Comparison of ENCODE assay signal across 8 cellular contexts in genomic region chr19:41706741-41707501, GRCh38. TPM values are rescaled to one million over a fixed set of nuclear protein-coding genes. Genes with fewer than 3 reads are reported as not detected.
DNase-seq lines count a peak whose midpoint lies in the region; ATAC-seq lines count a peak whose summit lies in the region.

No MANE protein-coding gene starts in this region.

- H3K27me3 Mint-ChIP-seq in CD4-positive, alpha-beta memory T cell: peaks cover 17 to 31% of the 10 kb centered on the region in 2 donors
- H3K27me3 Mint-ChIP-seq in stimulated activated naive CD8-positive, alpha-beta T cell treated with anti-CD3 and anti-CD28 coated beads, Interleukin-15, Interleukin-2, amounts not matched to agents 100 ng/mL and 50 ng/mL, for 24 hours: peaks cover 56% of the 10 kb centered on the region

- H3K4me3 Mint-ChIP-seq in CD4-positive, alpha-beta memory T cell: peak overlapping the region; percentile 63 to 85 (median 78)
- peak overlapping the region; percentile 65 for H3K4me3 Mint-ChIP-seq in stimulated activated naive CD8-positive, alpha-beta T cell treated with anti-CD3 and anti-CD28 coated beads, Interleukin-15, Interleukin-2, amounts not matched to agents 100 ng/mL and 50 ng/mL, for 24 hours

- no peaks in the 10 kb centered on the region for H3K9me3 ChIP-seq in CD4-positive, alpha-beta memory T cell (ENCODE audit: control insufficient read depth in 1 of 2, low read length in 2 of 2)

- no peaks in the 10 kb centered on the region for H3K4me1 ChIP-seq in CD4-positive, alpha-beta memory T cell (ENCODE audit: insufficient read depth, low read length)

- H3K4me1 Mint-ChIP-seq in CD4-positive, alpha-beta memory T cell: peaks cover 3 to 6% (median 6%) of the 10 kb centered on the region in 4 donors
- H3K4me1 Mint-ChIP-seq in stimulated activated naive CD8-positive, alpha-beta T cell treated with anti-CD3 and anti-CD28 coated beads, Interleukin-15, Interleukin-2, amounts not matched to agents 100 ng/mL and 50 ng/mL, for 24 hours (ENCODE audit: low read depth): no peaks in the 10 kb centered on the region

- intact Hi-C loops in CD4-positive, alpha-beta memory T cell (cut with micrococcal nuclease): loop anchor here (1.0 kb wide), 2 partner anchors 39 to 78 kb away; no protein-coding TSS in a partner anchor

- peaks cover 0 to 2% (median 0%) of the 10 kb centered on the region in 8 donors for H3K9me3 Mint-ChIP-seq in CD4-positive, alpha-beta memory T cell
- no peaks in the 10 kb centered on the region for H3K9me3 Mint-ChIP-seq in stimulated activated naive CD8-positive, alpha-beta T cell treated with anti-CD3 and anti-CD28 coated beads, Interleukin-15, Interleukin-2, amounts not matched to agents 100 ng/mL and 50 ng/mL, for 24 hours

- H3K27ac Mint-ChIP-seq in CD4-positive, alpha-beta memory T cell: no peak overlapping the region
- no peak overlapping the region for H3K27ac Mint-ChIP-seq in stimulated activated naive CD8-positive, alpha-beta T cell treated with anti-CD3 and anti-CD28 coated beads, Interleukin-15, Interleukin-2, amounts not matched to agents 100 ng/mL and 50 ng/mL, for 24 hours

- CTCF ChIA-PET in CD4-positive, alpha-beta memory T cell (lab: Charles Lee; ENCODE audit: partially characterized antibody): interaction anchor here (0.6 to 2.5 kb wide), 29 partner anchors 9 to 258 kb away, joined by 3 to 11 read pairs (median 4); partner anchors contain the start of gene CEACAM7

- H3K27ac ChIP-seq in CD4-positive, alpha-beta memory T cell (ENCODE audit: low read depth, low read length): no peak overlapping the region

- H3K36me3 ChIP-seq in CD4-positive, alpha-beta memory T cell (ENCODE audit: insufficient read depth, low read length): no peaks in the 10 kb centered on the region

- DNase-seq in CD4-positive, alpha-beta memory T cell: peak; percentile 68 to 80 (median 74)
- DNase-seq in NCI-H526 treated with DMSO at 0.1 percent for 48 hours (lab: John Stamatoyannopoulos, UW) (peak; percentile 44), mucosa of gallbladder (ENCODE audit: low spot score) (peak; percentile 41)
- peak; percentile 56 to 61 for DNase-seq in activated CD4-positive, alpha-beta T cell treated with anti-CD3 and anti-CD28 coated beads, Interleukin-2, amount 50 U/mL, for 4 hours
- peak; percentile 59 for DNase-seq in effector CD4-positive, alpha-beta T cell

- peak overlapping the region; percentile 29 to 45 for H3K4me3 ChIP-seq in CD4-positive, alpha-beta memory T cell (ENCODE audit: low read length in 2 of 2)

- H3K36me3 Mint-ChIP-seq in CD4-positive, alpha-beta memory T cell: no peaks in the 10 kb centered on the region
- no peaks in the 10 kb centered on the region for H3K36me3 Mint-ChIP-seq in stimulated activated naive CD8-positive, alpha-beta T cell treated with anti-CD3 and anti-CD28 coated beads, Interleukin-15, Interleukin-2, amounts not matched to agents 100 ng/mL and 50 ng/mL, for 24 hours (ENCODE audit: low read depth)

- H3K27me3 ChIP-seq in CD4-positive, alpha-beta memory T cell (ENCODE audit: insufficient read depth, low read length): peaks cover 5% of the 10 kb centered on the region

- ATAC-seq in HG02642 (IDR thresholded peaks at IDR 0.05; ENCODE audit: poor library complexity, unreplicated experiment): peak; percentile 62
- ATAC-seq in GM21423 (IDR thresholded peaks at IDR 0.05; ENCODE audit: unreplicated experiment): no peak

- POLR2A ChIA-PET in CD4-positive, alpha-beta memory T cell (lab: Charles Lee; ENCODE audit: partially characterized antibody): no interaction called here

RNA-seq across cellular contexts. Expression of gene CEACAM5, which starts 1.5 kb away (rescaled TPM):
- total RNA-seq in CD4-positive, alpha-beta memory T cell: not detected
- not detected for polyA plus RNA-seq in CD4-positive, alpha-beta memory T cell
- total RNA-seq in mucosa of gallbladder: 1.2 TPM

RNA-seq across cellular contexts. Expression of gene CEACAM7, which starts 18.9 kb away (rescaled TPM):
- not detected for total RNA-seq in CD4-positive, alpha-beta memory T cell
- polyA plus RNA-seq in CD4-positive, alpha-beta memory T cell: not detected
- total RNA-seq in mucosa of gallbladder: 2.6 TPM

RNA-seq across cellular contexts. Expression of gene CEACAM6, which starts 48.4 kb away (rescaled TPM):
- total RNA-seq in CD4-positive, alpha-beta memory T cell: not detected
- polyA plus RNA-seq in CD4-positive, alpha-beta memory T cell: not detected
- total RNA-seq in mucosa of gallbladder: 61.6 TPM

Comparison
In these comparisons a context has a peak if more than half of its experiments do, and no peak if none do; other contexts are left out.
1. RNA of gene CEACAM6, which starts 48.4 kb away (total RNA-seq): 61.6 TPM in mucosa of gallbladder (single experiment); not detected in CD4-positive, alpha-beta memory T cell; every median in the first group is over 10 times any median in the second.
2. Peak in every context shown above with its lines, with median percentiles within 50 percentile points of each other: DNase-seq.